In the genomic region with DNA sequence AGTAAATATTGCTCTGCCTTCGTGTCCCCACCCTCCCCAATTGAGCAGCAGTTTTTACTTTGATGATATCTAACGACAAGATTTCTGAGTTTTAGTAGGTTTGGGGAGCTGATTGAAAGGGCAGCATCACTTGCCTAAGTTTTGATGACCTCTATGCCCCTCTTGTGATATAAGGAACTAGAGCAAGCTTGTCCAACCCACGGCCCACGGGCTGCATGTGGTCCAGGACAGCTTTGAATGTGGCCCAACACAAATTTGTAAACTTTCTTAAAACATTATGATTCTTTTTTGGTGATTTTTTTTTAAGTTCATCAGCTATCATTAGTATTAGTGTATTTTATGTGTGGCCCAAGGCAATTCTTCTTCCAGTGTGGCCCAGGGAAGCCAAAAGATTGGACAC, we compare ENCODE assay signal across 10 cellular contexts. TPM values are rescaled to one million over a fixed set of nuclear protein-coding genes. Genes with fewer than 3 reads are reported as not detected.
DNase-seq lines count a peak whose midpoint lies in the region; ATAC-seq and TF ChIP-seq lines count a peak whose summit lies in the region.
"Had no signal": no experiment of that assay in that cellular context is flagged by ENCODE, and none has a peak within 500 bp of the region (broad histone marks: within the 10 kb centered on the region; RNA-seq: fewer than 3 reads in every experiment).

No MANE protein-coding gene starts in this region.

- no peaks in the 10 kb centered on the region for H3K9me3 Mint-ChIP-seq in chondrocyte (ENCODE audit: low read depth)
- no peaks in the 10 kb centered on the region for H3K9me3 Mint-ChIP-seq in naive thymus-derived CD8-positive, alpha-beta T cell

- H3K27ac Mint-ChIP-seq in chondrocyte (ENCODE audit: unreplicated experiment) = peak overlapping the region; percentile 92
- peak overlapping the region in 7 of 10 donors; percentile 35 to 93 (median 87) for H3K27ac Mint-ChIP-seq in naive thymus-derived CD8-positive, alpha-beta T cell

- peaks cover 27% of the 10 kb centered on the region; the same call in 1 of the 2 replicates for H3K79me2 ChIP-seq in KMS-11 (ENCODE audit: insufficient read depth, low read depth)

- ATAC-seq in naive thymus-derived CD8-positive, alpha-beta T cell = no peak
- no peak for ATAC-seq in GM21723 (IDR thresholded peaks at IDR 0.05; ENCODE audit: unreplicated experiment)
- no peak for ATAC-seq in omental fat pad (ENCODE audit: low FRiP score)
- ATAC-seq in GM21390 (IDR thresholded peaks at IDR 0.05; ENCODE audit: unreplicated experiment) = no peak
- no peak for ATAC-seq in GM21528 (IDR thresholded peaks at IDR 0.05; ENCODE audit: low FRiP score, unreplicated experiment)

- peak overlapping the region; percentile 86 for H3K4me3 ChIP-seq in BLaER1
- no peak overlapping the region for H3K4me3 ChIP-seq in KMS-11 (IDR thresholded peaks at IDR 0.05; ENCODE audit: insufficient read depth, low read depth, low read length)

- no peak for TF ChIP-seq CTCF in KMS-11 (conservative IDR thresholded peaks at IDR 0.05; ENCODE audit: low read depth, low read length)
- no peak for TF ChIP-seq CTCF in chondrocyte (IDR thresholded peaks at IDR 0.05)
- TF ChIP-seq CTCF in omental fat pad (IDR thresholded peaks at IDR 0.05) = no peak

- no peak for DNase-seq in chondrocyte (ENCODE audit: low spot score)
- no peak for DNase-seq in naive thymus-derived CD8-positive, alpha-beta T cell
- no peak for DNase-seq in omental fat pad (ENCODE audit: low spot score)
- DNase-seq: SHP77; stimulated activated CD4-positive, alpha-beta T cell treated with anti-CD3 and anti-CD28 coated beads, Interleukin-4, amount 100 ng/mL, for 4 hours had no signal

- H3K36me3 Mint-ChIP-seq in chondrocyte (ENCODE audit: low read depth) = peaks cover 4% of the 10 kb centered on the region
- peaks cover 3 to 26% (median 5%) of the 10 kb centered on the region in 3 donors for H3K36me3 Mint-ChIP-seq in naive thymus-derived CD8-positive, alpha-beta T cell

- peak overlapping the region; percentile 88 for H3K4me3 Mint-ChIP-seq in chondrocyte (ENCODE audit: unreplicated experiment)
- peak overlapping the region; percentile 89 to 97 (median 94) for H3K4me3 Mint-ChIP-seq in naive thymus-derived CD8-positive, alpha-beta T cell

- POLR2A ChIA-PET in naive thymus-derived CD8-positive, alpha-beta T cell (lab: Charles Lee) = interaction anchor here (1.7 to 2.5 kb wide), 6 partner anchors 10 to 74 kb away, joined by 3 to 11 read pairs (median 8); a partner anchor contains a TSS

- no peak overlapping the region for H2AFZ ChIP-seq in KMS-11 (ENCODE audit: low read depth)

- H3K4me1 Mint-ChIP-seq in chondrocyte (ENCODE audit: low read depth) = peaks cover 21% of the 10 kb centered on the region
- H3K4me1 Mint-ChIP-seq in naive thymus-derived CD8-positive, alpha-beta T cell = peaks cover 28 to 72% (median 64%) of the 10 kb centered on the region in 4 donors

- H4K20me1 ChIP-seq in BLaER1 = peaks cover 58% of the 10 kb centered on the region
- H4K20me1 ChIP-seq in KMS-11 (ENCODE audit: insufficient read depth) = no peaks in the 10 kb centered on the region

- H3K4me2 ChIP-seq in BLaER1 (peak overlapping the region; percentile 86), KMS-11 (peak overlapping the region; percentile 91; the same call in 1 of the 2 replicates)

- H3K27ac ChIP-seq in BLaER1 (no peak overlapping the region), KMS-11 (no peak overlapping the region)

- no peaks in the 10 kb centered on the region for H3K27me3 ChIP-seq in BLaER1
- no peaks in the 10 kb centered on the region for H3K27me3 ChIP-seq in KMS-11 (ENCODE audit: insufficient read depth, low read depth)

- peak overlapping the region; percentile 86 for H3K9ac ChIP-seq in BLaER1
- H3K9ac ChIP-seq in KMS-11 = no peak overlapping the region

- H3K4me1 ChIP-seq in BLaER1 (peaks cover 16% of the 10 kb centered on the region), KMS-11 (ENCODE audit: low read depth, poor library complexity, severe bottlenecking) (peaks cover 18% of the 10 kb centered on the region)

- H3K36me3 ChIP-seq in BLaER1 (peaks cover 32% of the 10 kb centered on the region), KMS-11 (ENCODE audit: insufficient read depth) (no peaks in the 10 kb centered on the region)

- H3K9me3 ChIP-seq in BLaER1 = no peaks in the 10 kb centered on the region

- H3K27me3 Mint-ChIP-seq in chondrocyte (ENCODE audit: low read depth) = no peaks in the 10 kb centered on the region
- H3K27me3 Mint-ChIP-seq in naive thymus-derived CD8-positive, alpha-beta T cell = no peaks in the 10 kb centered on the region

RNA-seq across cellular contexts. Expression of a gene that starts 1.6 kb away (rescaled TPM):
- total RNA-seq in chondrocyte (45.4 to 55.8 TPM (median 52.7 TPM) in 3 replicates), omental fat pad (10 to 100 TPM; 32.2 to 63.8 (median 35.7) TPM)
- total RNA-seq in naive thymus-derived CD8-positive, alpha-beta T cell = 10 to 100 TPM; 39.1 to 39.6 TPM
- 10 to 100 TPM; 29.7 to 46.6 (median 45.3) TPM for polyA plus RNA-seq in naive thymus-derived CD8-positive, alpha-beta T cell

RNA-seq across cellular contexts. Expression of a gene that starts 28.3 kb away (rescaled TPM):
- total RNA-seq in chondrocyte (17.5 to 31.9 TPM (median 18.7 TPM) in 3 replicates), omental fat pad (10 to 100 TPM in 3 of 4 donors, 1 to 10 TPM in 1; 10.0 to 21.9 (median 17.3) TPM)
- 10 to 100 TPM; 44.1 to 48.7 TPM for total RNA-seq in naive thymus-derived CD8-positive, alpha-beta T cell
- polyA plus RNA-seq in naive thymus-derived CD8-positive, alpha-beta T cell = 10 to 100 TPM; 13.6 to 16.9 (median 16.2) TPM
